In the genomic region with DNA sequence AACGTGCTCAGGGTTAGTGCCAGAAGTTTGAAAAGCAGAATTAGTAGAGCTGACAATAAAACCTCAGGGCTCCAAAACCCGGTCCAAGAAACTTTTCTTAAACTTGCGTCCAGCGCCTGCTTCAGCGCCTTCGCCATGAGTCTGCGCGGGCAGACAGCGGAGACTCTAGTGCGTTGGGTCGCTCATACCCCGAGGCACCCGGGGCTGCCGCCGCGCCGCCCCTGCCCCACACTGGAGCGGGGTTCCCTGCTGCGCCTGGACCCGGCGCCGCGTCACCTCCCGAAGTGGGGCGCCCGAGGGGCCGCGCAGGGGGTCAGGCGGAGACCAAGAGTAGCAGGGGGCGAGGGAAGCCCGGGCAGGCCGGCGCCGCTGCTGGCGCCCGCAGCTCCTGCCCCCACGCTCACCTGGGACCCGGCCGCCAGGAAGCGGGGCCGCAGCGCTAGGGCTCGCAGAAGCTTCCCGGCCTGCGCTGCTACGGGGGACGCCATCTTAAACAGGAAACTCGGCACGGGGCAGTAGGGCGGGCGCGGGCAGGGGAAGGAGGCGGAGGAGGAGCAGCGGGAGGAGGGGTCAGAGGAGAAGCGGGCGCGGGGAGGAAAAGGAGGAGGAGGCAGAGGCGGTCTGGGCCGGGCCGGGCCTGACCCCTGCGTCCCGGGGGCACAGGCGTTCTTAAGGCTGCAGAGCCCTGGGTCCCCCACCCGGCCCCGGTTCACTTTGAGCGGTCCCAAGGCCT, we compare ENCODE assay signal across 1 cellular context.
TF ChIP-seq lines count a peak whose summit lies in the region.

A gene with protein sequence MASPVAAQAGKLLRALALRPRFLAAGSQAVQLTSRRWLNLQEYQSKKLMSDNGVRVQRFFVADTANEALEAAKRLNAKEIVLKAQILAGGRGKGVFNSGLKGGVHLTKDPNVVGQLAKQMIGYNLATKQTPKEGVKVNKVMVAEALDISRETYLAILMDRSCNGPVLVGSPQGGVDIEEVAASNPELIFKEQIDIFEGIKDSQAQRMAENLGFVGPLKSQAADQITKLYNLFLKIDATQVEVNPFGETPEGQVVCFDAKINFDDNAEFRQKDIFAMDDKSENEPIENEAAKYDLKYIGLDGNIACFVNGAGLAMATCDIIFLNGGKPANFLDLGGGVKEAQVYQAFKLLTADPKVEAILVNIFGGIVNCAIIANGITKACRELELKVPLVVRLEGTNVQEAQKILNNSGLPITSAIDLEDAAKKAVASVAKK (minus strand): TSS at position 514 of the 733 bp plus-strand sequence. CDS start 26 bp downstream, at position 488.

TF ChIP-seq in K562, 482 proteins besides CTCF, POLR2A, EP300 and RAD21 (continued from another document and continues in another):
- TF ChIP-seq, protein P1, sequence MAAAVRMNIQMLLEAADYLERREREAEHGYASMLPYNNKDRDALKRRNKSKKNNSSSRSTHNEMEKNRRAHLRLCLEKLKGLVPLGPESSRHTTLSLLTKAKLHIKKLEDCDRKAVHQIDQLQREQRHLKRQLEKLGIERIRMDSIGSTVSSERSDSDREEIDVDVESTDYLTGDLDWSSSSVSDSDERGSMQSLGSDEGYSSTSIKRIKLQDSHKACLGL (CRISPR knock-in tag; IDR thresholded peaks at IDR 0.05; ENCODE audit: borderline replicate concordance, poor library complexity, severe bottlenecking) = no peak
- TF ChIP-seq HNRNPL (IDR thresholded peaks at IDR 0.05; ENCODE audit: low read depth, low read length) (0 out of 2 replicates have a peak, but pooled peaks have one; percentile 27), CREM (IDR thresholded peaks at IDR 0.05; ENCODE audit: low read depth) (peak; percentile 14; the same call in 1 of the 2 replicates), POLR2AphosphoS5 (IDR thresholded peaks at IDR 0.05; ENCODE audit: control insufficient read depth, insufficient read depth, low read depth, low read length) (peak; percentile 59; the same call in 1 of the 2 replicates), ZFX (CRISPR knock-in tag; IDR thresholded peaks at IDR 0.05) (peak; percentile 89), ELF1 (tag; IDR thresholded peaks at IDR 0.05) (peak; percentile 75), MYC (IDR thresholded peaks at IDR 0.05; ENCODE audit: low read depth, low read length) (peak; percentile 32), MYC (CRISPR knock-in tag; IDR thresholded peaks at IDR 0.05; ENCODE audit: borderline replicate concordance, low read depth) (no peak), MBD2 (IDR thresholded peaks at IDR 0.05; ENCODE audit: borderline replicate concordance, low read depth) (peak; percentile 18; the same call in 1 of the 2 replicates), ZBED1 (IDR thresholded peaks at IDR 0.05) (no peak), FOSL1 (tag; conservative IDR thresholded peaks at IDR 0.05) (0 out of 2 replicates have a peak, but pooled peaks have one; percentile 23), POLR2G (IDR thresholded peaks at IDR 0.05; ENCODE audit: low read depth, low read length) (peak; percentile 95), GABPB1 (CRISPR knock-in tag; IDR thresholded peaks at IDR 0.05) (peak; percentile 49; the same call in 1 of the 2 replicates), CCNT2 (IDR thresholded peaks at IDR 0.05; ENCODE audit: borderline replicate concordance, extremely low read depth, insufficient read length, low read depth, low read length) (peak; percentile 19), BRF1 (IDR thresholded peaks at IDR 0.05; ENCODE audit: borderline replicate concordance, extremely low read depth, insufficient read length) (no peak), TAF7 (tag; IDR thresholded peaks at IDR 0.05) (no peak), NFYB (IDR thresholded peaks at IDR 0.05; ENCODE audit: extremely low read depth, insufficient read length) (no peak), ZNF707 (CRISPR knock-in tag; conservative IDR thresholded peaks at IDR 0.05) (no peak), PHF8 (IDR thresholded peaks at IDR 0.05; ENCODE audit: borderline replicate concordance, low read length) (peak; percentile 86; the same call in 1 of the 2 replicates), BHLHE40 (IDR thresholded peaks at IDR 0.05; ENCODE audit: low read length) (peak; percentile 69; the same call in 1 of the 2 replicates)
- TF ChIP-seq, protein P2, sequence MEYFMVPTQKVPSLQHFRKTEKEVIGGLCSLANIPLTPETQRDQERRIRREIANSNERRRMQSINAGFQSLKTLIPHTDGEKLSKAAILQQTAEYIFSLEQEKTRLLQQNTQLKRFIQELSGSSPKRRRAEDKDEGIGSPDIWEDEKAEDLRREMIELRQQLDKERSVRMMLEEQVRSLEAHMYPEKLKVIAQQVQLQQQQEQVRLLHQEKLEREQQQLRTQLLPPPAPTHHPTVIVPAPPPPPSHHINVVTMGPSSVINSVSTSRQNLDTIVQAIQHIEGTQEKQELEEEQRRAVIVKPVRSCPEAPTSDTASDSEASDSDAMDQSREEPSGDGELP (CRISPR knock-in tag; IDR thresholded peaks at IDR 0.05; ENCODE audit: borderline replicate concordance) = peak; percentile 41; the same call in 1 of the 2 replicates
- TF ChIP-seq, protein P3, sequence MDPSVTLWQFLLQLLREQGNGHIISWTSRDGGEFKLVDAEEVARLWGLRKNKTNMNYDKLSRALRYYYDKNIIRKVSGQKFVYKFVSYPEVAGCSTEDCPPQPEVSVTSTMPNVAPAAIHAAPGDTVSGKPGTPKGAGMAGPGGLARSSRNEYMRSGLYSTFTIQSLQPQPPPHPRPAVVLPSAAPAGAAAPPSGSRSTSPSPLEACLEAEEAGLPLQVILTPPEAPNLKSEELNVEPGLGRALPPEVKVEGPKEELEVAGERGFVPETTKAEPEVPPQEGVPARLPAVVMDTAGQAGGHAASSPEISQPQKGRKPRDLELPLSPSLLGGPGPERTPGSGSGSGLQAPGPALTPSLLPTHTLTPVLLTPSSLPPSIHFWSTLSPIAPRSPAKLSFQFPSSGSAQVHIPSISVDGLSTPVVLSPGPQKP (CRISPR knock-in tag; IDR thresholded peaks at IDR 0.05) = no peak
- TF ChIP-seq, protein P4, sequence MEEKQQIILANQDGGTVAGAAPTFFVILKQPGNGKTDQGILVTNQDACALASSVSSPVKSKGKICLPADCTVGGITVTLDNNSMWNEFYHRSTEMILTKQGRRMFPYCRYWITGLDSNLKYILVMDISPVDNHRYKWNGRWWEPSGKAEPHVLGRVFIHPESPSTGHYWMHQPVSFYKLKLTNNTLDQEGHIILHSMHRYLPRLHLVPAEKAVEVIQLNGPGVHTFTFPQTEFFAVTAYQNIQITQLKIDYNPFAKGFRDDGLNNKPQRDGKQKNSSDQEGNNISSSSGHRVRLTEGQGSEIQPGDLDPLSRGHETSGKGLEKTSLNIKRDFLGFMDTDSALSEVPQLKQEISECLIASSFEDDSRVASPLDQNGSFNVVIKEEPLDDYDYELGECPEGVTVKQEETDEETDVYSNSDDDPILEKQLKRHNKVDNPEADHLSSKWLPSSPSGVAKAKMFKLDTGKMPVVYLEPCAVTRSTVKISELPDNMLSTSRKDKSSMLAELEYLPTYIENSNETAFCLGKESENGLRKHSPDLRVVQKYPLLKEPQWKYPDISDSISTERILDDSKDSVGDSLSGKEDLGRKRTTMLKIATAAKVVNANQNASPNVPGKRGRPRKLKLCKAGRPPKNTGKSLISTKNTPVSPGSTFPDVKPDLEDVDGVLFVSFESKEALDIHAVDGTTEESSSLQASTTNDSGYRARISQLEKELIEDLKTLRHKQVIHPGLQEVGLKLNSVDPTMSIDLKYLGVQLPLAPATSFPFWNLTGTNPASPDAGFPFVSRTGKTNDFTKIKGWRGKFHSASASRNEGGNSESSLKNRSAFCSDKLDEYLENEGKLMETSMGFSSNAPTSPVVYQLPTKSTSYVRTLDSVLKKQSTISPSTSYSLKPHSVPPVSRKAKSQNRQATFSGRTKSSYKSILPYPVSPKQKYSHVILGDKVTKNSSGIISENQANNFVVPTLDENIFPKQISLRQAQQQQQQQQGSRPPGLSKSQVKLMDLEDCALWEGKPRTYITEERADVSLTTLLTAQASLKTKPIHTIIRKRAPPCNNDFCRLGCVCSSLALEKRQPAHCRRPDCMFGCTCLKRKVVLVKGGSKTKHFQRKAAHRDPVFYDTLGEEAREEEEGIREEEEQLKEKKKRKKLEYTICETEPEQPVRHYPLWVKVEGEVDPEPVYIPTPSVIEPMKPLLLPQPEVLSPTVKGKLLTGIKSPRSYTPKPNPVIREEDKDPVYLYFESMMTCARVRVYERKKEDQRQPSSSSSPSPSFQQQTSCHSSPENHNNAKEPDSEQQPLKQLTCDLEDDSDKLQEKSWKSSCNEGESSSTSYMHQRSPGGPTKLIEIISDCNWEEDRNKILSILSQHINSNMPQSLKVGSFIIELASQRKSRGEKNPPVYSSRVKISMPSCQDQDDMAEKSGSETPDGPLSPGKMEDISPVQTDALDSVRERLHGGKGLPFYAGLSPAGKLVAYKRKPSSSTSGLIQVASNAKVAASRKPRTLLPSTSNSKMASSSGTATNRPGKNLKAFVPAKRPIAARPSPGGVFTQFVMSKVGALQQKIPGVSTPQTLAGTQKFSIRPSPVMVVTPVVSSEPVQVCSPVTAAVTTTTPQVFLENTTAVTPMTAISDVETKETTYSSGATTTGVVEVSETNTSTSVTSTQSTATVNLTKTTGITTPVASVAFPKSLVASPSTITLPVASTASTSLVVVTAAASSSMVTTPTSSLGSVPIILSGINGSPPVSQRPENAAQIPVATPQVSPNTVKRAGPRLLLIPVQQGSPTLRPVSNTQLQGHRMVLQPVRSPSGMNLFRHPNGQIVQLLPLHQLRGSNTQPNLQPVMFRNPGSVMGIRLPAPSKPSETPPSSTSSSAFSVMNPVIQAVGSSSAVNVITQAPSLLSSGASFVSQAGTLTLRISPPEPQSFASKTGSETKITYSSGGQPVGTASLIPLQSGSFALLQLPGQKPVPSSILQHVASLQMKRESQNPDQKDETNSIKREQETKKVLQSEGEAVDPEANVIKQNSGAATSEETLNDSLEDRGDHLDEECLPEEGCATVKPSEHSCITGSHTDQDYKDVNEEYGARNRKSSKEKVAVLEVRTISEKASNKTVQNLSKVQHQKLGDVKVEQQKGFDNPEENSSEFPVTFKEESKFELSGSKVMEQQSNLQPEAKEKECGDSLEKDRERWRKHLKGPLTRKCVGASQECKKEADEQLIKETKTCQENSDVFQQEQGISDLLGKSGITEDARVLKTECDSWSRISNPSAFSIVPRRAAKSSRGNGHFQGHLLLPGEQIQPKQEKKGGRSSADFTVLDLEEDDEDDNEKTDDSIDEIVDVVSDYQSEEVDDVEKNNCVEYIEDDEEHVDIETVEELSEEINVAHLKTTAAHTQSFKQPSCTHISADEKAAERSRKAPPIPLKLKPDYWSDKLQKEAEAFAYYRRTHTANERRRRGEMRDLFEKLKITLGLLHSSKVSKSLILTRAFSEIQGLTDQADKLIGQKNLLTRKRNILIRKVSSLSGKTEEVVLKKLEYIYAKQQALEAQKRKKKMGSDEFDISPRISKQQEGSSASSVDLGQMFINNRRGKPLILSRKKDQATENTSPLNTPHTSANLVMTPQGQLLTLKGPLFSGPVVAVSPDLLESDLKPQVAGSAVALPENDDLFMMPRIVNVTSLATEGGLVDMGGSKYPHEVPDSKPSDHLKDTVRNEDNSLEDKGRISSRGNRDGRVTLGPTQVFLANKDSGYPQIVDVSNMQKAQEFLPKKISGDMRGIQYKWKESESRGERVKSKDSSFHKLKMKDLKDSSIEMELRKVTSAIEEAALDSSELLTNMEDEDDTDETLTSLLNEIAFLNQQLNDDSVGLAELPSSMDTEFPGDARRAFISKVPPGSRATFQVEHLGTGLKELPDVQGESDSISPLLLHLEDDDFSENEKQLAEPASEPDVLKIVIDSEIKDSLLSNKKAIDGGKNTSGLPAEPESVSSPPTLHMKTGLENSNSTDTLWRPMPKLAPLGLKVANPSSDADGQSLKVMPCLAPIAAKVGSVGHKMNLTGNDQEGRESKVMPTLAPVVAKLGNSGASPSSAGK (IDR thresholded peaks at IDR 0.05) = peak; percentile 51; the same call in 1 of the 2 replicates
- TF ChIP-seq, protein P5, sequence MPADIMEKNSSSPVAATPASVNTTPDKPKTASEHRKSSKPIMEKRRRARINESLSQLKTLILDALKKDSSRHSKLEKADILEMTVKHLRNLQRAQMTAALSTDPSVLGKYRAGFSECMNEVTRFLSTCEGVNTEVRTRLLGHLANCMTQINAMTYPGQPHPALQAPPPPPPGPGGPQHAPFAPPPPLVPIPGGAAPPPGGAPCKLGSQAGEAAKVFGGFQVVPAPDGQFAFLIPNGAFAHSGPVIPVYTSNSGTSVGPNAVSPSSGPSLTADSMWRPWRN (IDR thresholded peaks at IDR 0.05; ENCODE audit: low read depth) = no peak
- TF ChIP-seq, protein P6, sequence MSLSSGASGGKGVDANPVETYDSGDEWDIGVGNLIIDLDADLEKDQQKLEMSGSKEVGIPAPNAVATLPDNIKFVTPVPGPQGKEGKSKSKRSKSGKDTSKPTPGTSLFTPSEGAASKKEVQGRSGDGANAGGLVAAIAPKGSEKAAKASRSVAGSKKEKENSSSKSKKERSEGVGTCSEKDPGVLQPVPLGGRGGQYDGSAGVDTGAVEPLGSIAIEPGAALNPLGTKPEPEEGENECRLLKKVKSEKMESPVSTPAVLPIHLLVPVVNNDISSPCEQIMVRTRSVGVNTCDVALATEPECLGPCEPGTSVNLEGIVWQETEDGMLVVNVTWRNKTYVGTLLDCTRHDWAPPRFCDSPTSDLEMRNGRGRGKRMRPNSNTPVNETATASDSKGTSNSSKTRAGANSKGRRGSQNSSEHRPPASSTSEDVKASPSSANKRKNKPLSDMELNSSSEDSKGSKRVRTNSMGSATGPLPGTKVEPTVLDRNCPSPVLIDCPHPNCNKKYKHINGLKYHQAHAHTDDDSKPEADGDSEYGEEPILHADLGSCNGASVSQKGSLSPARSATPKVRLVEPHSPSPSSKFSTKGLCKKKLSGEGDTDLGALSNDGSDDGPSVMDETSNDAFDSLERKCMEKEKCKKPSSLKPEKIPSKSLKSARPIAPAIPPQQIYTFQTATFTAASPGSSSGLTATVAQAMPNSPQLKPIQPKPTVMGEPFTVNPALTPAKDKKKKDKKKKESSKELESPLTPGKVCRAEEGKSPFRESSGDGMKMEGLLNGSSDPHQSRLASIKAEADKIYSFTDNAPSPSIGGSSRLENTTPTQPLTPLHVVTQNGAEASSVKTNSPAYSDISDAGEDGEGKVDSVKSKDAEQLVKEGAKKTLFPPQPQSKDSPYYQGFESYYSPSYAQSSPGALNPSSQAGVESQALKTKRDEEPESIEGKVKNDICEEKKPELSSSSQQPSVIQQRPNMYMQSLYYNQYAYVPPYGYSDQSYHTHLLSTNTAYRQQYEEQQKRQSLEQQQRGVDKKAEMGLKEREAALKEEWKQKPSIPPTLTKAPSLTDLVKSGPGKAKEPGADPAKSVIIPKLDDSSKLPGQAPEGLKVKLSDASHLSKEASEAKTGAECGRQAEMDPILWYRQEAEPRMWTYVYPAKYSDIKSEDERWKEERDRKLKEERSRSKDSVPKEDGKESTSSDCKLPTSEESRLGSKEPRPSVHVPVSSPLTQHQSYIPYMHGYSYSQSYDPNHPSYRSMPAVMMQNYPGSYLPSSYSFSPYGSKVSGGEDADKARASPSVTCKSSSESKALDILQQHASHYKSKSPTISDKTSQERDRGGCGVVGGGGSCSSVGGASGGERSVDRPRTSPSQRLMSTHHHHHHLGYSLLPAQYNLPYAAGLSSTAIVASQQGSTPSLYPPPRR (CRISPR knock-in tag; IDR thresholded peaks at IDR 0.05; ENCODE audit: borderline replicate concordance) = no peak
